In the genomic region with DNA sequence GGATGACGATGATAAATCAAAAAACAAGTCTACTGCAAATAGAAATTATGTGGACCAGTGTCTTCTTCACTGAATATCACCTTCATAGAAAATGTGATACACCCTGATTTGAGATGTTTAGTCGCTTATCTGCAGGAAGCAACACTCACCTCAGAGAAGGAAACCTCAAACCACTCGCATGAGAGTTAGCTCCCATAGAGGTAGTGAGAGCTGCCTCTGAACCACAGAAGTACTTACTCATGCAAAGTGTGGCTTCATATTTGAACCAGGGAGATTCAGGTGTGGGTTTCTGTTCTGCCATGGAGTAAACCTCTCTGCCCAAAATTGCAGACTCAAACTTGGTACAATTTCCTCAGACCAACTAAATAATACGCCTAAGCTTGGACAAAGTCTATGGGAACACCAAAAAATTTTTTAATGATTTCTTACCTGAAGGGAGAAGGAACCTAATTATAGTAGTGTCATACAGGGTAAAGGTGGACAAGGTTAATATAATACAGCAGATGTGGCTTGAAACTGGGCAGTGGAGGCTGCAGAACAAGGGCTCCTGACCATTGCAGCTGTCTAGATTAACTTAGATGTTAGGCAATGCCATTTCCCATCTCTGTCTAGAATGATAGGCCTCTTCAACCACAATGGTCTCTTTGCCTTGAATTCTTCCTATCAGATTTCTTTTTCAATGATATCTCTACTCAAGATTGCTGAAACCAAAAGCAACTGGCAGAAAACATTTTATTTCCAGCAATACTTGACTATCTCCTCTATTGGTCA, we compare ENCODE assay signal across 10 cellular contexts. TPM values are rescaled to one million over a fixed set of nuclear protein-coding genes. Genes with fewer than 3 reads are reported as not detected.
DNase-seq lines count a peak whose midpoint lies in the region; ATAC-seq, FAIRE-seq and TF ChIP-seq lines count a peak whose summit lies in the region.
"Had no signal": no experiment of that assay in that cellular context is flagged by ENCODE, and none has a peak within 500 bp of the region (broad histone marks: within the 10 kb centered on the region; RNA-seq: fewer than 3 reads in every experiment).

No MANE protein-coding gene starts in this region.

- H2AFZ ChIP-seq in H1 (ENCODE audit: low read length) = peak overlapping the region; percentile 58

- no peak for TF ChIP-seq RAD21 in H1 (IDR thresholded peaks at IDR 0.05 in 1 of 2, conservative IDR thresholded peaks at IDR 0.05 in 1 of 2; ENCODE audit: low read depth in 2 of 2, low read length in 2 of 2)

- TF ChIP-seq EP300 in H1 (IDR thresholded peaks at IDR 0.05; ENCODE audit: borderline replicate concordance in 1 of 2, low read depth in 2 of 2, low read length in 2 of 2) = no peak

- H2AK5ac ChIP-seq in H1 (ENCODE audit: low read depth, low read length) = no peak overlapping the region

- CTCF ChIA-PET in H1 (lab: Charles Lee; ENCODE audit: partially characterized antibody) = interaction anchor here (0.7 to 0.9 kb wide), 2 partner anchors 10 to 58 kb away, joined by 3 read pairs; no protein-coding TSS in a partner anchor

- no peak overlapping the region for H4K91ac ChIP-seq in H1 (replicated peaks; ENCODE audit: insufficient read length, low read length)

- peaks cover 52% of the 10 kb centered on the region for H3K27me3 Mint-ChIP-seq in T-helper 2 cell treated with Interferon-gamma antibody and Interleukin-4, amounts not matched to agents 5 μg/mL and 100 μg/mL, for 36 hours (ENCODE audit: low read depth)

- no peak overlapping the region for H3K14ac ChIP-seq in H1 (ENCODE audit: insufficient read length)

- no peak overlapping the region for H3K4me3 ChIP-seq in H1 (ENCODE audit: extremely low read depth in 1 of 4, insufficient read depth in 2 of 4, low read depth in 3 of 4, low read length in 4 of 4)

- H3K18ac ChIP-seq in H1 (ENCODE audit: extremely low read depth, low read length) = no peak overlapping the region

- no peaks in the 10 kb centered on the region for H3K4me1 ChIP-seq in H1 (replicated peaks in 1 of 4; ENCODE audit: control insufficient read depth in 3 of 4, insufficient read depth in 4 of 4, low read length in 3 of 4)

- peaks cover 29% of the 10 kb centered on the region for H3K36me3 Mint-ChIP-seq in T-helper 2 cell treated with Interferon-gamma antibody and Interleukin-4, amounts not matched to agents 5 μg/mL and 100 μg/mL, for 36 hours (ENCODE audit: low read depth)

- peak overlapping the region; percentile 90 for H3K27ac Mint-ChIP-seq in T-helper 2 cell treated with Interferon-gamma antibody and Interleukin-4, amounts not matched to agents 5 μg/mL and 100 μg/mL, for 36 hours

- H3K27ac ChIP-seq in H1 (ENCODE audit: low read depth, low read length) = no peak overlapping the region
- H3K27ac ChIP-seq: VCaP had no signal

- no peaks in the 10 kb centered on the region for H3K36me3 ChIP-seq in H1 (ENCODE audit: control insufficient read depth in 2 of 4, insufficient read depth in 4 of 4, low read length in 3 of 4)

- no peaks in the 10 kb centered on the region for H3K9me3 ChIP-seq in H1 (ENCODE audit: insufficient read depth in 2 of 2, low read depth in 1 of 2, low read length in 1 of 2)

- DNase-seq in T-helper 2 cell treated with Interferon-gamma antibody and Interleukin-4, amounts not matched to agents 5 μg/mL and 100 μg/mL, for 36 hours (ENCODE audit: low spot score) = peak; percentile 84
- DNase-seq in H1 (ENCODE audit: low read depth in 1 of 2, low spot score in 2 of 2) (no peak), NCI-H146 (lab: John Stamatoyannopoulos, UW) (no peak), frontal cortex (ENCODE audit: low spot score in 2 of 2) (no peak), NCI-H2171 (lab: John Stamatoyannopoulos, UW) (no peak)
- DNase-seq in stimulated activated naive CD8-positive, alpha-beta T cell treated with anti-CD3 and anti-CD28 coated beads, Interleukin-15, Interleukin-2, amounts not matched to agents 100 U/mL and 50 U/mL, for 24 hours = peak; percentile 59

- no peak overlapping the region for H3K4ac ChIP-seq in H1 (replicated peaks; ENCODE audit: insufficient read length, low read depth, low read length)

- H2BK12ac ChIP-seq in H1 (ENCODE audit: low read depth, low read length) = no peak overlapping the region

- H3K23ac ChIP-seq in H1 (ENCODE audit: insufficient read length) = no peak overlapping the region

- H3K4me2 ChIP-seq in H1 (ENCODE audit: insufficient read depth in 1 of 2, low read depth in 2 of 2, low read length in 2 of 2) = no peak overlapping the region

- no peak overlapping the region for H3K9ac ChIP-seq in H1 (replicated peaks in 1 of 4; ENCODE audit: extremely low read depth in 1 of 4, low read depth in 3 of 4, low read length in 3 of 4)

- no peaks in the 10 kb centered on the region for H3K79me1 ChIP-seq in H1 (ENCODE audit: low read depth, low read length)

- H3K23me2 ChIP-seq in H1 (ENCODE audit: low read depth, low read length) = no peaks in the 10 kb centered on the region

- H4K8ac ChIP-seq in H1 (ENCODE audit: extremely low read depth, insufficient read depth, low read length) = no peak overlapping the region

- WGBS in H1 (ENCODE audit: extremely low coverage in 1 of 2, insufficient coverage in 1 of 2, insufficient read length in 1 of 2, insufficient replicate concordance in 2 of 2, low coverage in 1 of 2, low lambda C conversion rate in 2 of 2, missing lambda C conversion rate in 1 of 2), 2 experiments = 87% methylated on average over 4 of the region's 4 CpGs; no CpG with 5 or more reads in 1 of the 2 experiments

- POLR2A ChIA-PET in H1 (lab: Charles Lee; ENCODE audit: partially characterized antibody) = no interaction called here

- no peaks in the 10 kb centered on the region for H4K20me1 ChIP-seq in H1 (replicated peaks in 1 of 2; ENCODE audit: control insufficient read depth in 1 of 2, insufficient read depth in 2 of 2, low read length in 2 of 2)

- no peak overlapping the region for H2BK20ac ChIP-seq in H1 (ENCODE audit: low read length)

- ATAC-seq in GM19324 (IDR thresholded peaks at IDR 0.05; ENCODE audit: low FRiP score, unreplicated experiment) (peak; percentile 90), HG03108 (IDR thresholded peaks at IDR 0.05; ENCODE audit: unreplicated experiment) (peak; percentile 96)
- peak; percentile 99 for ATAC-seq in stimulated activated naive CD8-positive, alpha-beta T cell treated with anti-CD3 and anti-CD28 coated beads, Interleukin-15, Interleukin-2, amounts not matched to agents 100 U/mL and 50 U/mL, for 24 hours

- H3K79me2 ChIP-seq in H1 (ENCODE audit: control insufficient read depth in 1 of 2, insufficient read depth in 2 of 2, low read length in 2 of 2) = no peaks in the 10 kb centered on the region

- no peaks in the 10 kb centered on the region for H3K27me3 ChIP-seq in H1 (replicated peaks in 1 of 4; ENCODE audit: control insufficient read depth in 3 of 4, extremely low read depth in 1 of 4, insufficient read depth in 3 of 4, low read length in 3 of 4)

- TF ChIP-seq POLR2A in H1 (IDR thresholded peaks at IDR 0.05; ENCODE audit: control extremely low read depth in 1 of 2, low read depth in 2 of 2, low read length in 2 of 2) = no peak

- FAIRE-seq in H1 (lab: Jason Lieb, UNC) = no peak
- FAIRE-seq in frontal cortex (lab: Jason Lieb, UNC) = no peak

- H3K4me3 Mint-ChIP-seq in T-helper 2 cell treated with Interferon-gamma antibody and Interleukin-4, amounts not matched to agents 5 μg/mL and 100 μg/mL, for 36 hours = peak overlapping the region; percentile 77
- H3K4me3 Mint-ChIP-seq: neural crest cell had no signal

- no peak overlapping the region for H2BK5ac ChIP-seq in H1 (ENCODE audit: low read depth, low read length)

- peaks cover 26% of the 10 kb centered on the region for H3K9me3 Mint-ChIP-seq in T-helper 2 cell treated with Interferon-gamma antibody and Interleukin-4, amounts not matched to agents 5 μg/mL and 100 μg/mL, for 36 hours

- H3K4me1 Mint-ChIP-seq in T-helper 2 cell treated with Interferon-gamma antibody and Interleukin-4, amounts not matched to agents 5 μg/mL and 100 μg/mL, for 36 hours (ENCODE audit: low read depth) = peaks cover 60% of the 10 kb centered on the region

- no peak overlapping the region for H4K5ac ChIP-seq in H1 (ENCODE audit: insufficient read length, low read depth, low read length)

- no peak overlapping the region for H2BK15ac ChIP-seq in H1 (ENCODE audit: low read length)

- no peak for TF ChIP-seq CTCF in H1 (IDR thresholded peaks at IDR 0.05; ENCODE audit: control extremely low read depth in 1 of 3, insufficient read depth in 1 of 3, low read depth in 1 of 3, low read length in 3 of 3)

- H3K56ac ChIP-seq in H1 (replicated peaks; ENCODE audit: insufficient read length, low read depth, low read length) = no peak overlapping the region

- no peak overlapping the region for H2BK120ac ChIP-seq in H1 (replicated peaks; ENCODE audit: low read depth, low read length)

TF ChIP-seq in H1, 55 proteins besides CTCF, POLR2A, EP300 and RAD21 (continues in another document):
- TF ChIP-seq RBBP5 (IDR thresholded peaks at IDR 0.05; ENCODE audit: borderline replicate concordance, low read depth, low read length) = no peak
- no peak for TF ChIP-seq RFX5 (IDR thresholded peaks at IDR 0.05; ENCODE audit: borderline replicate concordance, low read depth, low read length)
- no peak for TF ChIP-seq BCL11A (IDR thresholded peaks at IDR 0.05; ENCODE audit: low read depth in 2 of 2, low read length in 2 of 2)
- no peak for TF ChIP-seq RNF2 (IDR thresholded peaks at IDR 0.05; ENCODE audit: borderline replicate concordance, low read depth, low read length, missing control alignments, poor library complexity, severe bottlenecking)
- TF ChIP-seq TAF7 (optimal IDR thresholded peaks at IDR 0.05; ENCODE audit: borderline replicate concordance, low read depth, low read length) = no peak
- TF ChIP-seq, protein P1, sequence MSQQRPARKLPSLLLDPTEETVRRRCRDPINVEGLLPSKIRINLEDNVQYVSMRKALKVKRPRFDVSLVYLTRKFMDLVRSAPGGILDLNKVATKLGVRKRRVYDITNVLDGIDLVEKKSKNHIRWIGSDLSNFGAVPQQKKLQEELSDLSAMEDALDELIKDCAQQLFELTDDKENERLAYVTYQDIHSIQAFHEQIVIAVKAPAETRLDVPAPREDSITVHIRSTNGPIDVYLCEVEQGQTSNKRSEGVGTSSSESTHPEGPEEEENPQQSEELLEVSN (IDR thresholded peaks at IDR 0.05) = no peak
- no peak for TF ChIP-seq MAFK (IDR thresholded peaks at IDR 0.05; ENCODE audit: low read depth, low read length)
- TF ChIP-seq SRF (IDR thresholded peaks at IDR 0.05; ENCODE audit: low read depth, low read length) = no peak
- no peak for TF ChIP-seq SIX5 (IDR thresholded peaks at IDR 0.05; ENCODE audit: low read depth, low read length)

RNA-seq across cellular contexts. Expression of a gene that starts 29.6 kb away (rescaled TPM):
- 8.4 and 9.3 TPM in 2 replicates for total RNA-seq in H1 (2021; fragmentation: NEBNext Ultra II Directional; extraction: Animal tissue kit (Norgen Biotek cat#: 25700))
- 4.5 and 5.2 TPM in 2 replicates for polyA plus RNA-seq in H1 (2011; rRNA removed)
- polyA plus RNA-seq in H1 (2011; cell fraction: cytosol; rRNA removed) = 6.9 TPM
- 4.3 TPM for polyA plus RNA-seq in H1 (2011; cell fraction: nucleus; rRNA removed)
- polyA plus RNA-seq in H1 (2012, experiment 1 of 2) = 5.1 to 9.5 TPM (median 7.1 TPM) in 4 replicates
- polyA plus RNA-seq in H1 (2012, experiment 2 of 2) = 0.87 TPM
- 4.4 TPM for polyA plus RNA-seq in H1 (2013, experiment 1 of 2)
- polyA plus RNA-seq in H1 (2013, experiment 2 of 2) = 4.0 TPM
- 7.5 and 9.9 TPM in 2 replicates for polyA minus RNA-seq in H1 (2011; rRNA and poly(A)+ RNA removed)
- 5.9 TPM for polyA minus RNA-seq in H1 (2011; cell fraction: cytosol; rRNA and poly(A)+ RNA removed)
- polyA minus RNA-seq in H1 (2011; cell fraction: nucleus; rRNA and poly(A)+ RNA removed) = 6.7 TPM
- 33.0 TPM for total RNA-seq in frontal cortex

Comparison
In these comparisons a context has a peak if more than half of its experiments do, and no peak if none do; other contexts are left out.
1. DNase-seq: peak in T-helper 2 cell treated with Interferon-gamma antibody and Interleukin-4, amounts not matched to agents 5 μg/mL and 100 μg/mL, for 36 hours (single experiment) and stimulated activated naive CD8-positive, alpha-beta T cell treated with anti-CD3 and anti-CD28 coated beads, Interleukin-15, Interleukin-2, amounts not matched to agents 100 U/mL and 50 U/mL, for 24 hours (single experiment); none in H1 (0 of 2), NCI-H146 (single experiment), frontal cortex (0 of 2) and NCI-H2171 (single experiment).
2. Peak in every context shown above with its lines, with median percentiles within 50 percentile points of each other: ATAC-seq.